Comparison of ENCODE assay signal across 36 cellular contexts in genomic region chr20:60455272-60455671, GRCh38.
"Had no signal": no experiment of that assay in that cellular context is flagged by ENCODE, and none has a peak within 500 bp of the region (broad histone marks: within the 10 kb centered on the region; RNA-seq: fewer than 3 reads in every experiment).

No MANE protein-coding gene starts in this region.

- H3K4me1 Mint-ChIP-seq: activated B cell treated with CpG ODN at 0.5 μM for 24 hours; activated CD4-positive, alpha-beta T cell treated with anti-CD3 and anti-CD28 coated beads, Interleukin-2, amount 10 ng/mL, durations not matched to agents 24 days and 14 days; activated naive CD4-positive, alpha-beta T cell treated with anti-CD3 and anti-CD28 coated beads, Interleukin-2, amount 10 ng/mL, durations not matched to agents 7 days and 5 days; activated naive CD8-positive, alpha-beta T cell treated with anti-CD3 and anti-CD28 coated beads for 36 hours; activated T-helper 17 cell treated with anti-CD3 and anti-CD28 coated beads, Interleukin-2, amount 50 U/mL, for 72 hours; central memory CD8-positive, alpha-beta T cell had no signal

- H3K9me3 ChIP-seq: adrenal gland, body of pancreas, breast epithelium had no signal

- DNase-seq: activated B cell treated with CpG ODN at 0.5 μM for 24 hours; activated CD4-positive, alpha-beta memory T cell treated with anti-CD3 and anti-CD28 coated beads for 36 hours; activated CD4-positive, alpha-beta T cell treated with anti-CD3 and anti-CD28 coated beads for 4 hours; activated CD4-positive, alpha-beta T cell treated with anti-CD3 and anti-CD28 coated beads, Interleukin-2, amount 10 ng/mL, durations not matched to agents 24 days and 14 days; activated CD4-positive, alpha-beta T cell treated with anti-CD3 and anti-CD28 coated beads, Interleukin-2, amount 50 U/mL, for 1 hour; activated CD4-positive, alpha-beta T cell treated with anti-CD3 and anti-CD28 coated beads, Interleukin-2, amount 50 U/mL, for 4 hours; activated CD4-positive, CD25-positive, alpha-beta regulatory T cell treated with anti-CD3 and anti-CD28 coated beads, Interleukin-2, amount 50 U/mL, for 72 hours; activated CD8-positive, alpha-beta memory T cell treated with anti-CD3 and anti-CD28 coated beads, Interleukin-2, amount 50 U/mL, for 4 hours; activated CD8-positive, alpha-beta T cell treated with anti-CD3 and anti-CD28 coated beads for 36 hours; activated effector memory CD4-positive, alpha-beta T cell treated with anti-CD3 and anti-CD28 coated beads, Interleukin-2, amount 50 U/mL, for 16 hours; activated gamma-delta T cell treated with Interleukin-2 at 50 U/mL for 16 hours; activated naive CD4-positive, alpha-beta T cell; activated naive CD4-positive, alpha-beta T cell treated with anti-CD3 and anti-CD28 coated beads, Interleukin-2, amount 10 ng/mL, durations not matched to agents 7 days and 5 days; activated naive CD8-positive, alpha-beta T cell treated with anti-CD3 and anti-CD28 coated beads for 36 hours; activated T-cell treated with anti-CD3 and anti-CD28 coated beads for 4 hours; activated T-cell treated with anti-CD3 and anti-CD28 coated beads, Interleukin-2, amount 50 U/mL, for 1 hour; activated T-cell treated with anti-CD3 and anti-CD28 coated beads, Interleukin-2, amount 50 U/mL, for 4 hours; activated T-cell treated with anti-CD3 and anti-CD28 coated beads, Interleukin-2, amount 50 U/mL, for 72 hours; adrenal gland; amniotic stem cell; aorta; body of pancreas; brain microvascular endothelial cell; caudate nucleus; cerebellar nuclear complex; T-helper 1 cell; T-helper 2 cell; T-helper 9 cell had no signal

- H3K27ac Mint-ChIP-seq: activated B cell treated with CpG ODN at 0.5 μM for 24 hours; activated CD4-positive, alpha-beta memory T cell treated with anti-CD3 and anti-CD28 coated beads for 36 hours; activated CD4-positive, alpha-beta T cell treated with anti-CD3 and anti-CD28 coated beads, Interleukin-2, amount 10 ng/mL, durations not matched to agents 24 days and 14 days; activated CD8-positive, alpha-beta T cell treated with anti-CD3 and anti-CD28 coated beads for 36 hours; activated naive CD4-positive, alpha-beta T cell treated with anti-CD3 and anti-CD28 coated beads, Interleukin-2, amount 10 ng/mL, durations not matched to agents 7 days and 5 days; activated naive CD4-positive, alpha-beta T cell treated with anti-CD3 and anti-CD28 coated beads, Interleukin-2, amount 50 U/mL, for 72 hours; activated naive CD8-positive, alpha-beta T cell treated with anti-CD3 and anti-CD28 coated beads for 36 hours; activated T-cell treated with anti-CD3 and anti-CD28 coated beads, Interleukin-2, amount 50 U/mL, for 72 hours; activated T-helper 1 cell treated with anti-CD3 and anti-CD28 coated beads, Interleukin-12 subunit alpha, Interleukin-12 subunit beta, Interleukin-2, Interleukin-4 antibody, amounts not matched to agents 30 ng/mL and 10 ng/mL and 1 ng/mL, durations not matched to agents 14 hours and 24 hours and 36 hours; activated T-helper 17 cell treated with anti-CD3 and anti-CD28 coated beads, Interleukin-2, amount 50 U/mL, for 72 hours; T-helper 1 cell treated with Interleukin-12 subunit alpha and Interleukin-12 subunit beta and Interleukin-4 antibody, amounts not matched to agents 30 μg/mL and 1 μg/mL, for 36 hours; T-helper 2 cell treated with Interferon-gamma antibody and Interleukin-4, amounts not matched to agents 5 μg/mL and 100 μg/mL, for 36 hours had no signal

- H3K36me3 ChIP-seq: adrenal gland, brain microvascular endothelial cell, breast epithelium had no signal

- H3K27me3 ChIP-seq: adrenal gland, body of pancreas, brain microvascular endothelial cell, breast epithelium had no signal

- H3K9me3 Mint-ChIP-seq: activated CD4-positive, alpha-beta T cell treated with anti-CD3 and anti-CD28 coated beads, Interleukin-2, amount 10 ng/mL, durations not matched to agents 24 days and 14 days; activated CD8-positive, alpha-beta T cell treated with anti-CD3 and anti-CD28 coated beads for 36 hours; activated T-cell treated with anti-CD3 and anti-CD28 coated beads, Interleukin-2, amount 50 U/mL, for 4 hours; activated T-cell treated with anti-CD3 and anti-CD28 coated beads, Interleukin-2, amount 50 U/mL, for 72 hours; activated T-helper 1 cell treated with anti-CD3 and anti-CD28 coated beads, Interleukin-12 subunit alpha, Interleukin-12 subunit beta, Interleukin-2, Interleukin-4 antibody, amounts not matched to agents 30 ng/mL and 10 ng/mL and 1 ng/mL, durations not matched to agents 14 hours and 24 hours and 36 hours; T-helper 1 cell treated with Interleukin-12 subunit alpha and Interleukin-12 subunit beta and Interleukin-4 antibody, amounts not matched to agents 30 μg/mL and 1 μg/mL, for 36 hours; T-helper 2 cell treated with Interferon-gamma antibody and Interleukin-4, amounts not matched to agents 5 μg/mL and 100 μg/mL, for 36 hours had no signal

- H3K36me3 Mint-ChIP-seq: activated CD4-positive, alpha-beta memory T cell treated with anti-CD3 and anti-CD28 coated beads for 36 hours; activated naive CD4-positive, alpha-beta T cell treated with anti-CD3 and anti-CD28 coated beads, Interleukin-2, amount 10 ng/mL, durations not matched to agents 7 days and 5 days; activated naive CD4-positive, alpha-beta T cell treated with anti-CD3 and anti-CD28 coated beads, Interleukin-2, amount 50 U/mL, for 72 hours; activated naive CD8-positive, alpha-beta T cell treated with anti-CD3 and anti-CD28 coated beads for 36 hours had no signal

- H3K4me3 ChIP-seq: adrenal gland, body of pancreas, breast epithelium had no signal

- H3K27ac ChIP-seq: adrenal gland, body of pancreas, brain microvascular endothelial cell, breast epithelium, VCaP had no signal

- H3K4me3 Mint-ChIP-seq: activated B cell treated with CpG ODN at 0.5 μM for 24 hours; activated CD4-positive, alpha-beta memory T cell treated with anti-CD3 and anti-CD28 coated beads for 36 hours; activated CD4-positive, alpha-beta T cell treated with anti-CD3 and anti-CD28 coated beads, Interleukin-2, amount 10 ng/mL, durations not matched to agents 24 days and 14 days; activated CD8-positive, alpha-beta T cell treated with anti-CD3 and anti-CD28 coated beads for 36 hours; activated naive CD4-positive, alpha-beta T cell treated with anti-CD3 and anti-CD28 coated beads, Interleukin-2, amount 10 ng/mL, durations not matched to agents 7 days and 5 days; activated naive CD8-positive, alpha-beta T cell treated with anti-CD3 and anti-CD28 coated beads for 36 hours; activated T-cell treated with anti-CD3 and anti-CD28 coated beads, Interleukin-2, amount 50 U/mL, for 4 hours; activated T-cell treated with anti-CD3 and anti-CD28 coated beads, Interleukin-2, amount 50 U/mL, for 72 hours; activated T-helper 1 cell treated with anti-CD3 and anti-CD28 coated beads, Interleukin-12 subunit alpha, Interleukin-12 subunit beta, Interleukin-2, Interleukin-4 antibody, amounts not matched to agents 30 ng/mL and 10 ng/mL and 1 ng/mL, durations not matched to agents 14 hours and 24 hours and 36 hours; activated T-helper 17 cell treated with anti-CD3 and anti-CD28 coated beads, Interleukin-2, amount 50 U/mL, for 72 hours; central memory CD8-positive, alpha-beta T cell; T-helper 1 cell treated with Interleukin-12 subunit alpha and Interleukin-12 subunit beta and Interleukin-4 antibody, amounts not matched to agents 30 μg/mL and 1 μg/mL, for 36 hours; T-helper 2 cell treated with Interferon-gamma antibody and Interleukin-4, amounts not matched to agents 5 μg/mL and 100 μg/mL, for 36 hours had no signal

- ATAC-seq: activated CD8-positive, alpha-beta T cell treated with anti-CD3 and anti-CD28 coated beads for 36 hours; activated naive CD4-positive, alpha-beta T cell treated with anti-CD3 and anti-CD28 coated beads, Interleukin-2, amount 50 U/mL, for 72 hours; activated T-cell treated with anti-CD3 and anti-CD28 coated beads, Interleukin-2, amount 50 U/mL, for 4 hours; activated T-cell treated with anti-CD3 and anti-CD28 coated beads, Interleukin-2, amount 50 U/mL, for 72 hours; activated T-helper 17 cell treated with anti-CD3 and anti-CD28 coated beads, Interleukin-2, amount 50 U/mL, for 72 hours; body of pancreas had no signal

- H3K4me1 ChIP-seq: adrenal gland, body of pancreas, breast epithelium had no signal

- H3K27me3 Mint-ChIP-seq: activated B cell treated with CpG ODN at 0.5 μM for 24 hours; activated CD4-positive, alpha-beta T cell treated with anti-CD3 and anti-CD28 coated beads, Interleukin-2, amount 10 ng/mL, durations not matched to agents 24 days and 14 days; activated naive CD4-positive, alpha-beta T cell treated with anti-CD3 and anti-CD28 coated beads, Interleukin-2, amount 10 ng/mL, durations not matched to agents 7 days and 5 days; activated naive CD8-positive, alpha-beta T cell treated with anti-CD3 and anti-CD28 coated beads for 36 hours had no signal
